Comparison of ENCODE assay signal across 17 cellular contexts in the genomic region with DNA sequence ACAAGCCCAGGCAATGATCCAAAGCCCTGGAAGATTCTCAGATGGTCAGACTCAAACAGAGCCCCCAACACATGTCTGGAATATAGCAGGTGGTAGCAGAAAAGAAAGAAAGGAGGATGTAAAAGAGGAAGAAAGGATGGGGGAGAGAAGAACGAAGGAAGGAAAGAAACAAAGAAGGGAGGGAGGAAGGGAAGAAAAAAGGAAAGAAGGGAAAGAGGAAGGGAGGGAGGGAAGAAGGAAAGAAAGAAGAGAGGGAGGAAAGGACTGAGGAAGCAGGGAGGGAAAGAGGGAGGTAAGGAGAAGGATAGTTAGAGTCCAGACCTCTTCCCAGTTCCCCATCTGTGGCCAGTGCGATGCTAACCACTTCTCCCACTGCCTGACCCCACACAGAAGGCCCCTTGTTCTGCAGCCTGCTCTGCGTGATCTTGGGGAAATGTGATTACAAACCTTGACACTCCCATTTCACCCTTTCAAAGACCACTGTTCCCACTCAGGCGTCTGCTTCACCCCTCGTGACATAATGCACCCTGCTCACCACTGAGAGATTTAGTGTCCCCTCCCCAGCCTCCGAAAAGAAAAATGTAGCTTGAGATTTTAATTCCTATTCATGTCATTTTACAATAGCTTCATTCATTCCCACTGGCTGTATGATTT.
A peak's percentile ranks its signal among the peaks of the same experiment; 100 is the strongest.
DNase-seq lines count a peak whose midpoint lies in the region; ATAC-seq and TF ChIP-seq lines count a peak whose summit lies in the region.
"Had no signal": no experiment of that assay in that cellular context is flagged by ENCODE, and none has a peak within 500 bp of the region (broad histone marks: within the 10 kb centered on the region; RNA-seq: fewer than 3 reads in every experiment).

No MANE protein-coding gene starts in this region.

- intact Hi-C loops in naive thymus-derived CD4-positive, alpha-beta T cell (cut with micrococcal nuclease) = loop anchor here in 1 of 2 donors (1.0 kb wide), 1 partner anchor 12 kb away; no protein-coding TSS in a partner anchor

- H3K27me3 Mint-ChIP-seq in T-helper 17 cell = no peaks in the 10 kb centered on the region
- H3K27me3 Mint-ChIP-seq in naive thymus-derived CD4-positive, alpha-beta T cell = peaks cover 0 to 7% (median 0%) of the 10 kb centered on the region in 5 donors

- peak overlapping the region; percentile 31 for H2AFZ ChIP-seq in smooth muscle cell (ENCODE audit: low read depth)

- H3F3A ChIP-seq in smooth muscle cell (ENCODE audit: low read depth) = no peaks in the 10 kb centered on the region

- no peaks in the 10 kb centered on the region for H3K9me3 ChIP-seq in T-helper 17 cell (ENCODE audit: control insufficient read depth, low read length, poor library complexity, severe bottlenecking)
- H3K9me3 ChIP-seq in naive thymus-derived CD4-positive, alpha-beta T cell (ENCODE audit: control insufficient read depth in 2 of 3, low read length in 3 of 3) = no peaks in the 10 kb centered on the region
- H3K9me3 ChIP-seq in smooth muscle cell (replicated peaks; ENCODE audit: low read depth) = no peaks in the 10 kb centered on the region
- no peaks in the 10 kb centered on the region for H3K9me3 ChIP-seq in suprapubic skin
- H3K9me3 ChIP-seq: BLaER1, Caco-2 had no signal

- peaks cover 32% of the 10 kb centered on the region for H3K4me1 Mint-ChIP-seq in T-helper 17 cell
- H3K4me1 Mint-ChIP-seq in naive thymus-derived CD4-positive, alpha-beta T cell = peaks cover 28 to 70% (median 60%) of the 10 kb centered on the region in 7 donors

- H4K20me1 ChIP-seq in smooth muscle cell (ENCODE audit: low read depth) = no peaks in the 10 kb centered on the region
- H4K20me1 ChIP-seq: BLaER1 had no signal

- H3K4me3 Mint-ChIP-seq in T-helper 17 cell = no peak overlapping the region
- no peak overlapping the region for H3K4me3 Mint-ChIP-seq in naive thymus-derived CD4-positive, alpha-beta T cell

- H3K4me1 ChIP-seq in naive thymus-derived CD4-positive, alpha-beta T cell (ENCODE audit: control insufficient read depth in 2 of 2, insufficient read depth in 2 of 2, low read length in 2 of 2) = peaks cover 11% of the 10 kb centered on the region in 2 donors
- H3K4me1 ChIP-seq in smooth muscle cell (ENCODE audit: low read depth) (peaks cover 12% of the 10 kb centered on the region), suprapubic skin (peaks cover 21% of the 10 kb centered on the region)
- H3K4me1 ChIP-seq: Caco-2 had no signal

- H3K27me3 ChIP-seq in naive thymus-derived CD4-positive, alpha-beta T cell (ENCODE audit: control insufficient read depth in 2 of 2, insufficient read depth in 2 of 2, low read length in 2 of 2) = no peaks in the 10 kb centered on the region
- H3K27me3 ChIP-seq in smooth muscle cell (ENCODE audit: low read depth) (no peaks in the 10 kb centered on the region), suprapubic skin (no peaks in the 10 kb centered on the region)
- H3K27me3 ChIP-seq: BLaER1 had no signal

- peak; percentile 74 for DNase-seq in COLO829 (ENCODE audit: low spot score)
- DNase-seq in T-helper 17 cell = no peak
- no peak for DNase-seq in naive thymus-derived CD4-positive, alpha-beta T cell
- no peak for DNase-seq in smooth muscle cell (lab: John Stamatoyannopoulos, UW; ENCODE audit: unreplicated experiment)
- no peak for DNase-seq in suprapubic skin (ENCODE audit: low spot score in 2 of 2)
- no peak for DNase-seq in activated gamma-delta T cell (lab: John Stamatoyannopoulos, UW)
- DNase-seq: Caco-2, HCEC 1CT, NCI-H1048, NCI-H2227 treated with DMSO at 0.1 percent for 48 hours, NCI-H526 treated with DMSO at 0.1 percent for 48 hours, OCI-M1, RPMI8226 had no signal

- H3K9me3 Mint-ChIP-seq in naive thymus-derived CD4-positive, alpha-beta T cell = peaks cover 0 to 2% (median 0%) of the 10 kb centered on the region in 11 donors

- ATAC-seq in T-helper 17 cell (no peak), GM21717 (IDR thresholded peaks at IDR 0.05; ENCODE audit: unreplicated experiment) (no peak)
- no peak for ATAC-seq in naive thymus-derived CD4-positive, alpha-beta T cell
- ATAC-seq: K562 had no signal

- no peaks in the 10 kb centered on the region for H3K36me3 ChIP-seq in naive thymus-derived CD4-positive, alpha-beta T cell (ENCODE audit: control insufficient read depth in 2 of 3, insufficient read depth in 3 of 3, low read length in 3 of 3)
- H3K36me3 ChIP-seq in smooth muscle cell (ENCODE audit: low read depth) = no peaks in the 10 kb centered on the region
- no peaks in the 10 kb centered on the region for H3K36me3 ChIP-seq in suprapubic skin
- H3K36me3 ChIP-seq: BLaER1 had no signal

- TF ChIP-seq POLR2A in suprapubic skin (IDR thresholded peaks at IDR 0.05) = no peak

- WGBS in smooth muscle cell (ENCODE audit: low lambda C conversion rate) = 69% methylated on average over 6 of the region's 6 CpGs
- 80% methylated on average over 6 of the region's 6 CpGs for WGBS in suprapubic skin

- peak overlapping the region; percentile 77 for H3K27ac Mint-ChIP-seq in T-helper 17 cell
- H3K27ac Mint-ChIP-seq in naive thymus-derived CD4-positive, alpha-beta T cell = peak overlapping the region in 5 of 9 donors; percentile 1 to 65 (median 56)

- no peak overlapping the region for H3K4me2 ChIP-seq in smooth muscle cell

- no peak overlapping the region for H3K9ac ChIP-seq in smooth muscle cell (ENCODE audit: low read depth)
- H3K9ac ChIP-seq: BLaER1 had no signal

- H3K27ac ChIP-seq in naive thymus-derived CD4-positive, alpha-beta T cell (ENCODE audit: low read depth, low read length) = no peak overlapping the region
- H3K27ac ChIP-seq in smooth muscle cell (ENCODE audit: low read depth) (no peak overlapping the region), suprapubic skin (no peak overlapping the region)
- H3K27ac ChIP-seq: BLaER1, HL-60 had no signal

- CTCF ChIA-PET in naive thymus-derived CD4-positive, alpha-beta T cell (lab: Charles Lee) = interaction anchor here (0.7 kb wide), 1 partner anchor 469 kb away, joined by 4 read pairs; no protein-coding TSS in a partner anchor

- POLR2A ChIA-PET in naive thymus-derived CD4-positive, alpha-beta T cell (lab: Charles Lee) = interaction anchor here (0.6 to 1.8 kb wide), 3 partner anchors 12 to 210 kb away, joined by 3 to 7 read pairs (median 4); no protein-coding TSS in a partner anchor

- no peak for TF ChIP-seq CTCF in smooth muscle cell (IDR thresholded peaks at IDR 0.05; ENCODE audit: borderline replicate concordance, insufficient read depth, poor library complexity, severe bottlenecking)
- no peak for TF ChIP-seq CTCF in suprapubic skin (IDR thresholded peaks at IDR 0.05)

- no peaks in the 10 kb centered on the region for H3K36me3 Mint-ChIP-seq in T-helper 17 cell (ENCODE audit: low read depth)
- H3K36me3 Mint-ChIP-seq in naive thymus-derived CD4-positive, alpha-beta T cell = no peaks in the 10 kb centered on the region

- H3K79me2 ChIP-seq in smooth muscle cell (ENCODE audit: low read depth) = no peaks in the 10 kb centered on the region

- no peak for TF ChIP-seq EP300 in suprapubic skin (IDR thresholded peaks at IDR 0.05)

- H3K4me3 ChIP-seq in naive thymus-derived CD4-positive, alpha-beta T cell (ENCODE audit: low read length) = no peak overlapping the region
- no peak overlapping the region for H3K4me3 ChIP-seq in smooth muscle cell
- no peak overlapping the region for H3K4me3 ChIP-seq in suprapubic skin
- H3K4me3 ChIP-seq: BLaER1, K562 had no signal
